18 cellular contexts compared by ENCODE assay signal in genomic region chr7:106059556-106059955, GRCh38. TPM values are rescaled to one million over a fixed set of nuclear protein-coding genes. Genes with fewer than 3 reads are reported as not detected.
A peak's percentile ranks its signal among the peaks of the same experiment; 100 is the strongest.
DNase-seq lines count a peak whose midpoint lies in the region; ATAC-seq and TF ChIP-seq lines count a peak whose summit lies in the region.
"Had no signal": no experiment of that assay in that cellular context is flagged by ENCODE, and none has a peak within 500 bp of the region (broad histone marks: within the 10 kb centered on the region; RNA-seq: fewer than 3 reads in every experiment).

No MANE protein-coding gene starts in this region.

- no peaks in the 10 kb centered on the region for H3K9me3 ChIP-seq in GM23248 (ENCODE audit: low read depth)
- peaks cover 8% of the 10 kb centered on the region for H3K9me3 ChIP-seq in OCI-LY7 (ENCODE audit: low read length)
- no peaks in the 10 kb centered on the region for H3K9me3 ChIP-seq in sigmoid colon

- H3K9me2 ChIP-seq in GM23248 (ENCODE audit: insufficient read depth), result no peaks in the 10 kb centered on the region
- H3K9me2 ChIP-seq in OCI-LY7 (ENCODE audit: insufficient read depth, low read length), result no peaks in the 10 kb centered on the region

- H4K20me1 ChIP-seq in GM23248 (ENCODE audit: insufficient read depth), result no peaks in the 10 kb centered on the region
- H4K20me1 ChIP-seq in OCI-LY7 (ENCODE audit: insufficient read depth, low read length), result no peaks in the 10 kb centered on the region

- H3K27ac ChIP-seq in GM23248 (no peak overlapping the region), OCI-LY7 (ENCODE audit: low read depth, low read length, poor library complexity, severe bottlenecking) (peak overlapping the region; percentile 98), coronary artery (no peak overlapping the region), sigmoid colon (peak overlapping the region in 3 of 4 donors; percentile 68 to 89 (median 72))

- no peaks in the 10 kb centered on the region for H3K9me3 Mint-ChIP-seq in activated T-helper 1 cell treated with anti-CD3 and anti-CD28 coated beads, Interleukin-12 subunit alpha, Interleukin-12 subunit beta, Interleukin-2, Interleukin-4 antibody, amounts not matched to agents 30 ng/mL and 10 ng/mL and 1 ng/mL, durations not matched to agents 14 hours and 24 hours and 36 hours
- H3K9me3 Mint-ChIP-seq: activated naive CD4-positive, alpha-beta T cell treated with anti-CD3 and anti-CD28 coated beads, Interleukin-2, amount 50 U/mL, for 72 hours; central memory CD8-positive, alpha-beta T cell had no signal

- peaks cover 38% of the 10 kb centered on the region for H3K4me1 Mint-ChIP-seq in activated T-helper 1 cell treated with anti-CD3 and anti-CD28 coated beads, Interleukin-12 subunit alpha, Interleukin-12 subunit beta, Interleukin-2, Interleukin-4 antibody, amounts not matched to agents 30 ng/mL and 10 ng/mL and 1 ng/mL, durations not matched to agents 14 hours and 24 hours and 36 hours (ENCODE audit: low read depth)

- WGBS in GM23248 (ENCODE audit: low coverage in 1 of 2, low lambda C conversion rate in 2 of 2, missing lambda C conversion rate in 2 of 2), 2 experiments, result 70 to 83% methylated on average over 2 of the region's 2 CpGs
- 70 to 93% methylated on average over 2 of the region's 2 CpGs for WGBS in sigmoid colon, 2 donors

- H2AFZ ChIP-seq in GM23248 (no peak overlapping the region), OCI-LY7 (ENCODE audit: low read length) (no peak overlapping the region)

- H3K4me3 ChIP-seq in GM23248, result no peak overlapping the region
- H3K4me3 ChIP-seq in OCI-LY7 (ENCODE audit: low read depth, low read length, poor library complexity, severe bottlenecking), result peak overlapping the region; percentile 47
- no peak overlapping the region for H3K4me3 ChIP-seq in coronary artery
- no peak overlapping the region for H3K4me3 ChIP-seq in sigmoid colon

- CTCF ChIA-PET in OCI-LY7 (lab: Charles Lee; ENCODE audit: unreplicated experiment), result interaction anchor here (4.3 to 5.1 kb wide), 2 partner anchors 12 to 94 kb away, joined by 46 to 52 read pairs; no protein-coding TSS in a partner anchor

- H3K79me2 ChIP-seq in GM23248 (ENCODE audit: insufficient read depth) (no peaks in the 10 kb centered on the region), OCI-LY7 (ENCODE audit: insufficient read depth, low read depth, low read length) (no peaks in the 10 kb centered on the region)

- ATAC-seq in GM18519 (IDR thresholded peaks at IDR 0.05; ENCODE audit: low FRiP score, unreplicated experiment) (no peak), HG03159 (IDR thresholded peaks at IDR 0.05; ENCODE audit: unreplicated experiment) (no peak), GM21529 (IDR thresholded peaks at IDR 0.05; ENCODE audit: unreplicated experiment) (no peak)
- ATAC-seq: activated naive CD4-positive, alpha-beta T cell treated with anti-CD3 and anti-CD28 coated beads, Interleukin-2, amount 50 U/mL, for 72 hours; PC-3 had no signal

- in situ Hi-C loops in GM23248 (cut with MboI), result loop anchor here (5.0 kb wide), 1 partner anchor 93 kb away; no protein-coding TSS in a partner anchor

- no peak overlapping the region for H3K27ac Mint-ChIP-seq in activated T-helper 1 cell treated with anti-CD3 and anti-CD28 coated beads, Interleukin-12 subunit alpha, Interleukin-12 subunit beta, Interleukin-2, Interleukin-4 antibody, amounts not matched to agents 30 ng/mL and 10 ng/mL and 1 ng/mL, durations not matched to agents 14 hours and 24 hours and 36 hours
- H3K27ac Mint-ChIP-seq: activated naive CD4-positive, alpha-beta T cell treated with anti-CD3 and anti-CD28 coated beads, Interleukin-2, amount 50 U/mL, for 72 hours had no signal

- POLR2A ChIA-PET in OCI-LY7 (lab: Charles Lee), result interaction anchor here (2.1 to 10.0 kb wide), 4 partner anchors 13 to 93 kb away, joined by 13 to 308 read pairs (median 85); partner anchors contain the start of gene SYPL1

- TF ChIP-seq CTCF in OCI-LY7 (conservative IDR thresholded peaks at IDR 0.05; ENCODE audit: low read length) (no peak), coronary artery (IDR thresholded peaks at IDR 0.05) (no peak), sigmoid colon (IDR thresholded peaks at IDR 0.05) (no peak)

- BruUV-seq in OCI-LY7 (replicated peaks; lab: Mats Ljungman, UMichigan), result no TSS peak

- no peak overlapping the region for H3K4me3 Mint-ChIP-seq in activated T-helper 1 cell treated with anti-CD3 and anti-CD28 coated beads, Interleukin-12 subunit alpha, Interleukin-12 subunit beta, Interleukin-2, Interleukin-4 antibody, amounts not matched to agents 30 ng/mL and 10 ng/mL and 1 ng/mL, durations not matched to agents 14 hours and 24 hours and 36 hours
- H3K4me3 Mint-ChIP-seq: central memory CD8-positive, alpha-beta T cell had no signal

- H3K4me2 ChIP-seq in GM23248 (ENCODE audit: unreplicated experiment) (no peak overlapping the region), OCI-LY7 (ENCODE audit: low read length) (peak overlapping the region; percentile 80)

- no peaks in the 10 kb centered on the region for H3K36me3 Mint-ChIP-seq in activated T-helper 1 cell treated with anti-CD3 and anti-CD28 coated beads, Interleukin-12 subunit alpha, Interleukin-12 subunit beta, Interleukin-2, Interleukin-4 antibody, amounts not matched to agents 30 ng/mL and 10 ng/mL and 1 ng/mL, durations not matched to agents 14 hours and 24 hours and 36 hours (ENCODE audit: low read depth)
- H3K36me3 Mint-ChIP-seq: activated naive CD4-positive, alpha-beta T cell treated with anti-CD3 and anti-CD28 coated beads, Interleukin-2, amount 50 U/mL, for 72 hours had no signal

- peaks cover 2% of the 10 kb centered on the region for H3K27me3 Mint-ChIP-seq in activated T-helper 1 cell treated with anti-CD3 and anti-CD28 coated beads, Interleukin-12 subunit alpha, Interleukin-12 subunit beta, Interleukin-2, Interleukin-4 antibody, amounts not matched to agents 30 ng/mL and 10 ng/mL and 1 ng/mL, durations not matched to agents 14 hours and 24 hours and 36 hours (ENCODE audit: insufficient read depth)
- H3K27me3 Mint-ChIP-seq: central memory CD8-positive, alpha-beta T cell had no signal

- TF ChIP-seq POLR2A in sigmoid colon (IDR thresholded peaks at IDR 0.05), result no peak

- H3K36me3 ChIP-seq in GM23248 (ENCODE audit: low read depth) (no peaks in the 10 kb centered on the region), OCI-LY7 (ENCODE audit: insufficient read depth, low read length) (peaks cover 6% of the 10 kb centered on the region; the same call in 1 of the 2 replicates), sigmoid colon (no peaks in the 10 kb centered on the region)

- H3K27me3 ChIP-seq in GM23248 (replicated peaks; ENCODE audit: insufficient read depth) (no peaks in the 10 kb centered on the region), sigmoid colon (no peaks in the 10 kb centered on the region)

- DNase-seq in GM23248, result peak; percentile 31
- no peak for DNase-seq in OCI-LY7 (ENCODE audit: low spot score)
- DNase-seq in coronary artery (ENCODE audit: low spot score), result peak; percentile 22
- DNase-seq in sigmoid colon, result no peak
- no peak for DNase-seq in activated T-helper 1 cell treated with anti-CD3 and anti-CD28 coated beads, Interleukin-12 subunit alpha, Interleukin-12 subunit beta, Interleukin-2, Interleukin-4 antibody, amounts not matched to agents 30 ng/mL and 10 ng/mL and 1 ng/mL, durations not matched to agents 14 hours and 24 hours and 36 hours (ENCODE audit: low spot score)
- DNase-seq: activated CD4-positive, CD25-positive, alpha-beta regulatory T cell; activated CD8-positive, alpha-beta memory T cell treated with anti-CD3 and anti-CD28 coated beads, Interleukin-2, amount 50 U/mL, for 4 hours; DMS153; NCI-H1436; NCI-H446; PC-3; small intestine; stimulated activated naive CD4-positive, alpha-beta T cell had no signal

- peaks cover 1% of the 10 kb centered on the region; the same call in 1 of the 2 replicates for H3K4me1 ChIP-seq in GM23248 (ENCODE audit: insufficient read depth)
- H3K4me1 ChIP-seq in OCI-LY7 (ENCODE audit: insufficient read depth, low read length, poor library complexity, severe bottlenecking), result peaks cover 91% of the 10 kb centered on the region
- peaks cover 0 to 74% (median 52%) of the 10 kb centered on the region in 4 donors for H3K4me1 ChIP-seq in sigmoid colon

- TF ChIP-seq EP300 in sigmoid colon (IDR thresholded peaks at IDR 0.05), result no peak

- H3F3A ChIP-seq in GM23248 (ENCODE audit: insufficient read depth), result no peaks in the 10 kb centered on the region

- intact Hi-C loops in OCI-LY7 (cut with micrococcal nuclease; ENCODE audit: unreplicated experiment) (loop anchor here (5.0 to 10.0 kb wide), 3 partner anchors 228 to 1117 kb away; partner anchors contain the start of gene PIK3CG), sigmoid colon (cut with DNase I) (loop anchor here (10.0 kb wide), 1 partner anchor 365 kb away; no protein-coding TSS in a partner anchor)
- intact Hi-C loops in activated T-helper 1 cell treated with anti-CD3 and anti-CD28 coated beads, Interleukin-12 subunit alpha, Interleukin-12 subunit beta, Interleukin-2, Interleukin-4 antibody, amounts not matched to agents 30 ng/mL and 10 ng/mL and 1 ng/mL, durations not matched to agents 14 hours and 24 hours and 36 hours (cut with micrococcal nuclease), result no loop called here

- no peak overlapping the region for H3K9ac ChIP-seq in GM23248

RNA-seq across cellular contexts. Expression of gene SYPL1, which starts 52.6 kb away (rescaled TPM):
- 49.0 and 59.7 TPM in 2 replicates for total RNA-seq in GM23248 (2014; rRNA removed; shearing (Covaris generic))
- polyA plus RNA-seq in GM23248 (2016; fragmentation: Nextera tagmentation; extraction: Ambion mirVana), result 105 and 110 TPM in 2 replicates
- 30.4 and 34.1 TPM in 2 replicates for total RNA-seq in OCI-LY7 (2014; rRNA removed; shearing (Covaris generic))
- 112 and 118 TPM in 2 replicates for total RNA-seq in OCI-LY7 (2022)
- total RNA-seq in sigmoid colon, result 100 to 1,000 TPM in 3 of 4 donors, 10 to 100 TPM in 1; 99.5 to 184 (median 144) TPM
- polyA plus RNA-seq in sigmoid colon, result 10 to 100 TPM; 21.0 to 84.0 (median 24.3) TPM
- 22.3 and 24.9 TPM in 2 replicates for total RNA-seq in activated T-helper 1 cell treated with anti-CD3 and anti-CD28 coated beads, Interleukin-12 subunit alpha, Interleukin-12 subunit beta, Interleukin-2, Interleukin-4 antibody, amounts not matched to agents 30 ng/mL and 10 ng/mL and 1 ng/mL, durations not matched to agents 14 hours and 24 hours and 36 hours

Comparison
In these comparisons a context has a peak if more than half of its experiments do, and no peak if none do; other contexts are left out.
1. DNase-seq: peak in GM23248 (single experiment) and coronary artery (single experiment); none in OCI-LY7 (single experiment), sigmoid colon (single experiment) and activated T-helper 1 cell treated with anti-CD3 and anti-CD28 coated beads, Interleukin-12 subunit alpha, Interleukin-12 subunit beta, Interleukin-2, Interleukin-4 antibody, amounts not matched to agents 30 ng/mL and 10 ng/mL and 1 ng/mL, durations not matched to agents 14 hours and 24 hours and 36 hours (single experiment).
2. H3K27ac ChIP-seq: peak in OCI-LY7 (single experiment) and sigmoid colon (3 of 4); none in GM23248 (single experiment) and coronary artery (0 of 2).